In the genomic region with DNA sequence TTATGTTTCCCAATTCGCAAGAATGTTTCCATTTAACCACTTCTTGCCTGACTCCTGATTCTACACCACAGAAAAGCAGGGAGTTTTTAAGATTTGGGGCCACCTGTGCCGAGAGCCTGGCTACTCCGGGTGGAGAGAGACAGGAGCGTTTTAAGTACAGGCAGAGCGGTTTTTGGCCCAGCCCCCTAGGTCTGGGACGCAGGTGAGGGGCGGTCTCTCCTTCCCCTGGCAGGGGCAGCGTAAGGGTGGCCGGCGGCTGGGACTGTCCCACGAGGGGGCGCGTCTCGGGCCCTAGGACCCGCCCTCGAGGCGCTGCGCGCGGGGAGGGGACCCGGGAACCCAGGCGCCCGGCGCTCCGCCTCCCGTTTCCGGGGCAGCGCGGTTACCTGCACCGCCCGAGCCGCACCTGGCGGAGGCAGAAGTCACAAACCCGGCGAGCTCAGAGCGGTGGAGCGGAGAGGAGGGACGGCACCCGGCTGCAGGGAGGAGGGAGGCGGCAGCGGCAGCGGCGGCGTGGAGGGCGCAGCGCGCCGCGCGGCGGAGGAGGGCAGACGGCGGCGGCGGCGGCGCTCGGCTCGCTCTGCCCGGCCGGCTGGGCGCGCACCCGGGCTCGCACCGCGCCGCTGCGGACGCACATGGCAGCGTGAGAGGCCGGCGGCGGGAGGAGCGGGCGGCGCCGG, we compare ENCODE assay signal across 8 cellular contexts. TPM values are rescaled to one million over a fixed set of nuclear protein-coding genes. Genes with fewer than 3 reads are reported as not detected.
A peak's percentile ranks its signal among the peaks of the same experiment; 100 is the strongest.
DNase-seq lines count a peak whose midpoint lies in the region; TF ChIP-seq lines count a peak whose summit lies in the region.

WWC1 (plus strand) TSS at position 365 of the 680 bp plus-strand sequence. CDS start 508 bp downstream, outside the sequence.

- no peaks in the 10 kb centered on the region for H3K9me3 Mint-ChIP-seq in T-helper 1 cell treated with Interleukin-12 subunit alpha and Interleukin-12 subunit beta and Interleukin-4 antibody, amounts not matched to agents 30 μg/mL and 1 μg/mL, for 36 hours
- H3K9me3 Mint-ChIP-seq in brain, result peaks cover 3 to 9% (median 6%) of the 10 kb centered on the region in 5 experiments

- peaks cover 58% of the 10 kb centered on the region for H3K27me3 Mint-ChIP-seq in T-helper 1 cell treated with Interleukin-12 subunit alpha and Interleukin-12 subunit beta and Interleukin-4 antibody, amounts not matched to agents 30 μg/mL and 1 μg/mL, for 36 hours (ENCODE audit: low read depth)
- H3K27me3 Mint-ChIP-seq in brain, result peaks cover 29% of the 10 kb centered on the region

- H3K4me1 Mint-ChIP-seq in T-helper 1 cell treated with Interleukin-12 subunit alpha and Interleukin-12 subunit beta and Interleukin-4 antibody, amounts not matched to agents 30 μg/mL and 1 μg/mL, for 36 hours (ENCODE audit: low read depth), result peaks cover 4% of the 10 kb centered on the region
- H3K4me1 Mint-ChIP-seq in brain, result peaks cover 50% of the 10 kb centered on the region

- H2AFZ ChIP-seq in MM.1S (ENCODE audit: low read length), result peak within 1 kb of the TSS; percentile 43

- H3K27ac ChIP-seq in HEK293 (ENCODE audit: extremely low read depth, low read depth, low read length) (peak within 1 kb of the TSS; percentile 64; the same call in 1 of the 2 replicates), MM.1S (ENCODE audit: low read length) (no peak within 1 kb of the TSS)

- DNase-seq in GM12865 (ENCODE audit: low read depth) (peak; percentile 88), MM.1S (peak; percentile 93), islet precursor cell (peak; percentile 94), NCI-H1694 treated with DMSO at 0.1 percent for 48 hours (lab: John Stamatoyannopoulos, UW) (no peak)
- DNase-seq in stimulated activated CD4-positive, alpha-beta T cell treated with anti-CD3 and anti-CD28 coated beads, Interleukin-1b, Interleukin-23, amount 100 ng/mL, for 48 hours, result peak; percentile 30

- peak within 1 kb of the TSS; percentile 61 for H3K9ac ChIP-seq in MM.1S (ENCODE audit: low read length)

- CTCF ChIA-PET in HEK293 (lab: Yijun Ruan, JAX), result interaction anchor here (0.5 to 1.4 kb wide), 4 partner anchors 13 to 25 kb away, joined by 3 to 5 read pairs (median 4); no protein-coding TSS in a partner anchor

- H3K36me3 Mint-ChIP-seq in T-helper 1 cell treated with Interleukin-12 subunit alpha and Interleukin-12 subunit beta and Interleukin-4 antibody, amounts not matched to agents 30 μg/mL and 1 μg/mL, for 36 hours (ENCODE audit: low read depth), result no peaks in the 10 kb centered on the region
- H3K36me3 Mint-ChIP-seq in brain, result no peaks in the 10 kb centered on the region

- H3K4me3 ChIP-seq in GM12865 (ENCODE audit: low read depth, low read length), result peak within 1 kb of the TSS; percentile 62
- H3K4me3 ChIP-seq in HEK293 (ENCODE audit: low read depth, low read length), result peak within 1 kb of the TSS; percentile 66
- peak within 1 kb of the TSS; percentile 74 for H3K4me3 ChIP-seq in MM.1S (ENCODE audit: low read length)

- no peaks in the 10 kb centered on the region for H3K9me2 ChIP-seq in MM.1S (replicated peaks; ENCODE audit: insufficient read depth, low read length)

- no peaks in the 10 kb centered on the region for H3K27me3 ChIP-seq in MM.1S (replicated peaks; ENCODE audit: insufficient read depth, low read length)

- peaks cover 7% of the 10 kb centered on the region for H3F3A ChIP-seq in MM.1S (ENCODE audit: insufficient read depth, low read length)

- H3K36me3 ChIP-seq in HEK293 (ENCODE audit: control insufficient read depth in 2 of 2, insufficient read depth in 1 of 2, low read length in 2 of 2), result no peaks in the 10 kb centered on the region
- no peaks in the 10 kb centered on the region for H3K36me3 ChIP-seq in MM.1S (replicated peaks; ENCODE audit: insufficient read depth, low read length)

- no peaks in the 10 kb centered on the region for H3K9me3 ChIP-seq in HEK293 (ENCODE audit: control insufficient read depth, insufficient read depth, low read depth, low read length)
- no peaks in the 10 kb centered on the region for H3K9me3 ChIP-seq in MM.1S (replicated peaks; ENCODE audit: insufficient read depth, low read length)

- TF ChIP-seq CTCF in GM12865 (IDR thresholded peaks at IDR 0.05; ENCODE audit: insufficient read depth, low read depth, low read length, missing control alignments) (peak; percentile 20), HEK293 (tag by site-specific recombination; IDR thresholded peaks at IDR 0.05) (peak; percentile 85), MM.1S (IDR thresholded peaks at IDR 0.05; ENCODE audit: low read length) (peak; percentile 26; the same call in 1 of the 2 replicates), brain (conservative IDR thresholded peaks at IDR 0.05) (peak; percentile 56 to 73)

- H3K27ac Mint-ChIP-seq in T-helper 1 cell treated with Interleukin-12 subunit alpha and Interleukin-12 subunit beta and Interleukin-4 antibody, amounts not matched to agents 30 μg/mL and 1 μg/mL, for 36 hours, result no peak within 1 kb of the TSS
- peak within 1 kb of the TSS; percentile 79 to 95 (median 86) for H3K27ac Mint-ChIP-seq in brain

- POLR2A ChIA-PET in HEK293 (lab: Yijun Ruan, JAX), result interaction anchor here (1.0 to 2.7 kb wide), 5 partner anchors 15 to 288 kb away, joined by 3 to 15 read pairs (median 6); partner anchors contain the start of gene PANK3

- H3K79me2 ChIP-seq in MM.1S (ENCODE audit: low read length), result peaks cover 44% of the 10 kb centered on the region

- no peaks in the 10 kb centered on the region for H4K20me1 ChIP-seq in MM.1S (ENCODE audit: insufficient read depth, low read length)

- peak within 1 kb of the TSS; percentile 17 for H3K4me3 Mint-ChIP-seq in T-helper 1 cell treated with Interleukin-12 subunit alpha and Interleukin-12 subunit beta and Interleukin-4 antibody, amounts not matched to agents 30 μg/mL and 1 μg/mL, for 36 hours
- peak within 1 kb of the TSS; percentile 87 to 94 (median 91) for H3K4me3 Mint-ChIP-seq in brain

- peaks cover 3% of the 10 kb centered on the region; the same call in 1 of the 2 replicates for H3K4me1 ChIP-seq in HEK293 (ENCODE audit: control insufficient read depth, insufficient read depth, low read length)
- H3K4me1 ChIP-seq in MM.1S (ENCODE audit: low read length), result peaks cover 14% of the 10 kb centered on the region

- H3K4me2 ChIP-seq in MM.1S (ENCODE audit: low read depth, low read length), result peak within 1 kb of the TSS; percentile 82; the same call in 1 of the 2 replicates

TF ChIP-seq in HEK293, 187 proteins besides CTCF, POLR2A, EP300 and RAD21 (continues in another document):
- TF ChIP-seq ZNF501 (tag by site-specific recombination; IDR thresholded peaks at IDR 0.05) (0 out of 2 replicates have a peak, but pooled peaks have one; percentile 40), GLIS2 (tag by site-specific recombination; IDR thresholded peaks at IDR 0.05) (peak; percentile 38), KLF10 (tag by site-specific recombination; IDR thresholded peaks at IDR 0.05) (0 out of 2 replicates have a peak, but pooled peaks have one; percentile 40), ZBTB8A (tag by site-specific recombination; IDR thresholded peaks at IDR 0.05) (peak; percentile 57; the same call in 1 of the 2 replicates), SP2 (tag by site-specific recombination; IDR thresholded peaks at IDR 0.05) (peak; percentile 87), PRDM10 (tag by site-specific recombination; IDR thresholded peaks at IDR 0.05) (peak; percentile 51), KLF1 (tag by site-specific recombination; IDR thresholded peaks at IDR 0.05) (peak; percentile 42; the same call in 1 of the 2 replicates), ZBTB26 (tag by site-specific recombination; optimal IDR thresholded peaks at IDR 0.05) (peak; percentile 88), ZNF561 (tag by site-specific recombination; IDR thresholded peaks at IDR 0.05; ENCODE audit: borderline replicate concordance) (peak; percentile 65; the same call in 1 of the 2 replicates), ZNF274 (IDR thresholded peaks at IDR 0.05; ENCODE audit: low read length) (no peak), ZNF274 (tag by site-specific recombination; IDR thresholded peaks at IDR 0.05; ENCODE audit: borderline replicate concordance) (no peak), ZNF341 (tag by site-specific recombination; IDR thresholded peaks at IDR 0.05; ENCODE audit: low read depth) (peak; percentile 41; the same call in 1 of the 2 replicates), ZNF660 (tag by site-specific recombination; IDR thresholded peaks at IDR 0.05) (peak; percentile 12; the same call in 1 of the 2 replicates)

RNA-seq across cellular contexts. Expression of gene WWC1, which starts in this region (rescaled TPM):
- polyA plus RNA-seq in brain (ENCODE audit: insufficient read depth, low read depth, low replicate concordance), result 29.0 TPM

Comparison
In these comparisons a context has a peak if more than half of its experiments do, and no peak if none do; other contexts are left out.
1. CTCF ChIP-seq: peak in every context shown above with its lines; median percentile 85 in HEK293; 64 in brain; 26 in MM.1S; 20 in GM12865.